Comparison of ENCODE assay signal across 10 cellular contexts in genomic region chr16:983044-984030, GRCh38. TPM values are rescaled to one million over a fixed set of nuclear protein-coding genes. Genes with fewer than 3 reads are reported as not detected.
DNase-seq lines count a peak whose midpoint lies in the region; ATAC-seq and TF ChIP-seq lines count a peak whose summit lies in the region.
"Had no signal": no experiment of that assay in that cellular context is flagged by ENCODE, and none has a peak within 500 bp of the region (broad histone marks: within the 10 kb centered on the region; RNA-seq: fewer than 3 reads in every experiment).

No MANE protein-coding gene starts in this region.

- no peak for DNase-seq in CD4-positive, alpha-beta T cell
- DNase-seq in HAP-1 (ENCODE audit: low spot score in 2 of 2) (peak in 1 of 2 experiments; percentile 35), dorsolateral prefrontal cortex (peak in 7 of 10 donors; percentile 64 to 82 (median 73)), SIG-M5 treated with dmso at 0.1 percent for 504 hours (lab: John Stamatoyannopoulos, UW; ENCODE audit: unreplicated experiment) (no peak), NCI-H2196 treated with DMSO at 0.1 percent for 48 hours (lab: John Stamatoyannopoulos, UW; ENCODE audit: unreplicated experiment) (no peak), cortex of kidney (lab: John Stamatoyannopoulos, UW) (no peak)
- no peak for DNase-seq in activated effector memory CD4-positive, alpha-beta T cell treated with anti-CD3 and anti-CD28 coated beads, Interleukin-2, amount 50 U/mL, for 16 hours
- DNase-seq: activated CD4-positive, CD25-positive, alpha-beta regulatory T cell; foreskin fibroblast had no signal

- POLR2A ChIA-PET in CD4-positive, alpha-beta T cell (lab: Charles Lee): interaction anchor here (4.6 to 7.0 kb wide), 2 partner anchors 13 to 19 kb away, joined by 49 to 78 read pairs; no protein-coding TSS in a partner anchor

- H3K27me3 Mint-ChIP-seq in CD4-positive, alpha-beta T cell: no peaks in the 10 kb centered on the region

- 0 out of 2 replicates have a peak, but pooled peaks cover 3% of the 10 kb centered on the region for H3K36me3 ChIP-seq in HAP-1 (replicated peaks)
- H3K36me3 ChIP-seq in neuron (ENCODE audit: insufficient read depth, low read length): peaks cover 12% of the 10 kb centered on the region

- no peaks in the 10 kb centered on the region for H3K36me3 Mint-ChIP-seq in CD4-positive, alpha-beta T cell (ENCODE audit: low read depth)

- no peak overlapping the region for H2AFZ ChIP-seq in neuron (ENCODE audit: low read depth, low read length)

- ATAC-seq in CD4-positive, alpha-beta T cell (ENCODE audit: poor library complexity): no peak

- H3K4me1 ChIP-seq in HAP-1 (no peaks in the 10 kb centered on the region; the same call in 1 of the 2 replicates), neuron (ENCODE audit: insufficient read depth, low read length) (peaks cover 32% of the 10 kb centered on the region)

- no peak overlapping the region for H3K27ac ChIP-seq in CD4-positive, alpha-beta T cell (ENCODE audit: low read depth, low read length)
- peak overlapping the region; percentile 17 to 99 (median 84) for H3K27ac ChIP-seq in dorsolateral prefrontal cortex

- H3K4me3 Mint-ChIP-seq in CD4-positive, alpha-beta T cell: peak overlapping the region; percentile 79

- H3K4me1 Mint-ChIP-seq in CD4-positive, alpha-beta T cell (ENCODE audit: low read depth): peaks cover under 1% of the 10 kb centered on the region

- CTCF ChIA-PET in CD4-positive, alpha-beta T cell (lab: Charles Lee): no interaction called here

- peak overlapping the region; percentile 46 for H3K4me3 ChIP-seq in HAP-1
- peak overlapping the region; percentile 55 to 88 (median 74) for H3K4me3 ChIP-seq in dorsolateral prefrontal cortex
- peak overlapping the region; percentile 47 for H3K4me3 ChIP-seq in neuron (ENCODE audit: low read length)

- no peaks in the 10 kb centered on the region for H3K9me3 ChIP-seq in CD4-positive, alpha-beta T cell (ENCODE audit: control insufficient read depth, low read length)
- H3K9me3 ChIP-seq in HAP-1 (no peaks in the 10 kb centered on the region), neuron (ENCODE audit: low read length) (no peaks in the 10 kb centered on the region)

- H3K9me3 Mint-ChIP-seq in CD4-positive, alpha-beta T cell: no peaks in the 10 kb centered on the region

- intact Hi-C loops in CD4-positive, alpha-beta T cell (cut with DNase I, micrococcal nuclease): no loop called here
- intact Hi-C loops in dorsolateral prefrontal cortex (cut with DNase I): loop anchor here (2.0 to 10.0 kb wide), 3 partner anchors 63 to 259 kb away; partner anchors contain the start of genes ANTKMT (in 1 of the 2), CCDC78 (in 1 of the 2) and HAGHL (in 1 of the 2)

- in situ Hi-C loops in HAP-1 (cut with MboI; ENCODE audit: low sequenced_read_pairs): no loop called here

- TF ChIP-seq CTCF in CD4-positive, alpha-beta T cell (IDR thresholded peaks at IDR 0.05): no peak
- TF ChIP-seq CTCF in dorsolateral prefrontal cortex (IDR thresholded peaks at IDR 0.05 in 54 of 56, conservative IDR thresholded peaks at IDR 0.05 in 2 of 56; ENCODE audit: low read depth in 1 of 56, partially characterized antibody in 56 of 56): peak in 2 of 56 donors; percentile 10 to 13

- no peaks in the 10 kb centered on the region for H3K27me3 ChIP-seq in CD4-positive, alpha-beta T cell (ENCODE audit: control insufficient read depth, insufficient read depth, low read length)
- H3K27me3 ChIP-seq in HAP-1 (ENCODE audit: low read depth): 0 out of 2 replicates have a peak, but pooled peaks cover 2% of the 10 kb centered on the region
- peaks cover 0 to 22% (median 0%) of the 10 kb centered on the region in 45 donors for H3K27me3 ChIP-seq in dorsolateral prefrontal cortex
- H3K27me3 ChIP-seq in neuron (ENCODE audit: insufficient read depth, low read length): peaks cover 11% of the 10 kb centered on the region

- H3K27ac Mint-ChIP-seq in CD4-positive, alpha-beta T cell: no peak overlapping the region

RNA-seq across cellular contexts. Expression of gene SOX8, which starts 1.8 kb away (rescaled TPM):
- total RNA-seq in CD4-positive, alpha-beta T cell: 1 to 10 TPM; 1.4 to 2.3 TPM
- total RNA-seq in dorsolateral prefrontal cortex: 100 to 1,000 TPM in 11 of 120 experiments, 10 to 100 TPM in 109; 17.7 to 191 (median 59.0) TPM

RNA-seq across cellular contexts. Expression of gene LMF1, which starts 12.6 kb away (rescaled TPM):
- total RNA-seq in CD4-positive, alpha-beta T cell: 10 to 100 TPM; 26.8 to 27.6 TPM
- 10 to 100 TPM; 26.2 to 68.7 (median 45.4) TPM for total RNA-seq in dorsolateral prefrontal cortex

Comparison
In these comparisons a context has a peak if more than half of its experiments do, and no peak if none do; other contexts are left out.
1. DNase-seq: peak in dorsolateral prefrontal cortex (7 of 10); none in CD4-positive, alpha-beta T cell (0 of 10), SIG-M5 treated with dmso at 0.1 percent for 504 hours (single experiment), NCI-H2196 treated with DMSO at 0.1 percent for 48 hours (single experiment), cortex of kidney (single experiment) and activated effector memory CD4-positive, alpha-beta T cell treated with anti-CD3 and anti-CD28 coated beads, Interleukin-2, amount 50 U/mL, for 16 hours (single experiment).
2. RNA of gene SOX8, which starts 1.8 kb away (total RNA-seq): 17.7 to 191 TPM in dorsolateral prefrontal cortex; 1.4 to 2.3 TPM in CD4-positive, alpha-beta T cell; every median in the first group is over 4 times any median in the second.
3. intact Hi-C loops: an anchor here in dorsolateral prefrontal cortex (2.0 to 10.0 kb wide); none called in CD4-positive, alpha-beta T cell.
4. Peak in every context shown above with its lines, with median percentiles within 50 percentile points of each other: H3K4me3 ChIP-seq.